Comparison of ENCODE assay signal across 13 cellular contexts in the genomic region with DNA sequence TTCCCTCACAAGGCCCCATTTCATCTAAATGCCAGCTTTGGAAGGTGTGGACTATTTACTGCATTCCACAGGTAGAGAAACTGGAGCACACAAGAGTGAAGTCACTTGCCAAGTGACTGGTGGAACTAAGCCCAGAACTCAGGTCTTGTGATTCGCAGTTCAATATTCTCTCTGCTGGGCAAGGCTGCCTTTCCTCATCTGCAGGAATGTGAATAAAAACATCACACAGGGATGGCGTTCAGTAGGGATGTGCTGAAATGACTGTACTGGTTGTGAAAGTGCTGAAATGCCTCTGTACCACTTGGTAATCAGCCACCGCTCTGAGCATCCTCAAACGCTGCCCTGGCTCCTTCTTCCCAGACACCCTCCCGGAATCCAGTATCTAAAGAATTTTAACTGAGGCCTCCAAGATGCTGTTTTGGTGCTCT.
DNase-seq lines count a peak whose midpoint lies in the region; ATAC-seq and TF ChIP-seq lines count a peak whose summit lies in the region.
"Had no signal": no experiment of that assay in that cellular context is flagged by ENCODE, and none has a peak within 500 bp of the region (broad histone marks: within the 10 kb centered on the region; RNA-seq: fewer than 3 reads in every experiment).

No MANE protein-coding gene starts in this region.

- H3K27me3 ChIP-seq in kidney epithelial cell (ENCODE audit: control insufficient read depth, insufficient read depth, low read length), result no peaks in the 10 kb centered on the region
- no peaks in the 10 kb centered on the region for H3K27me3 ChIP-seq in upper lobe of left lung

- CTCF ChIA-PET in MCF 10A (lab: Yijun Ruan, JAX), result no interaction called here

- no peak for TF ChIP-seq POLR2A in upper lobe of left lung (IDR thresholded peaks at IDR 0.05)

- H3K4me3 ChIP-seq in kidney epithelial cell (ENCODE audit: low read depth, low read length) (no peak overlapping the region), upper lobe of left lung (no peak overlapping the region)

- POLR2A ChIA-PET in MCF 10A (lab: Yijun Ruan, JAX), result interaction anchor here (0.7 to 2.5 kb wide), 5 partner anchors 11 to 350 kb away, joined by 3 to 8 read pairs (median 3); no protein-coding TSS in a partner anchor

- peaks cover 25 to 54% (median 34%) of the 10 kb centered on the region in 4 donors for H3K4me1 ChIP-seq in upper lobe of left lung

- peak; percentile 29 to 84 for ATAC-seq in upper lobe of left lung (ENCODE audit: low FRiP score in 2 of 2)

- H3K36me3 ChIP-seq in kidney epithelial cell (ENCODE audit: control insufficient read depth, insufficient read depth, low read length) (peaks cover 1% of the 10 kb centered on the region), upper lobe of left lung (no peaks in the 10 kb centered on the region)

- no TSS peak for BruUV-seq in MCF 10A (replicated peaks; lab: Mats Ljungman, UMichigan)

- 53 to 77% methylated on average over 5 of the region's 5 CpGs for WGBS in upper lobe of left lung, 2 donors

- intact Hi-C loops in MCF 10A (cut with micrococcal nuclease), result no loop called here

- H3K9me3 ChIP-seq in upper lobe of left lung, result no peaks in the 10 kb centered on the region

- peaks cover 32% of the 10 kb centered on the region for H3K4me1 Mint-ChIP-seq in HFFc6 (ENCODE audit: low read depth)
- H3K4me1 Mint-ChIP-seq in MCF 10A (ENCODE audit: insufficient read depth, unreplicated experiment), result peaks cover 18% of the 10 kb centered on the region

- TF ChIP-seq CTCF in HFFc6 (IDR thresholded peaks at IDR 0.05), result no peak
- TF ChIP-seq CTCF in MCF 10A (IDR thresholded peaks at IDR 0.05; ENCODE audit: unreplicated experiment), result no peak
- TF ChIP-seq CTCF in kidney epithelial cell (IDR thresholded peaks at IDR 0.05; ENCODE audit: insufficient read depth, low read length, poor library complexity, severe bottlenecking), result no peak
- TF ChIP-seq CTCF in upper lobe of left lung (IDR thresholded peaks at IDR 0.05), result no peak

- H3K4me3 Mint-ChIP-seq in HFFc6 (no peak overlapping the region), MCF 10A (ENCODE audit: unreplicated experiment) (no peak overlapping the region)
- H3K4me3 Mint-ChIP-seq: activated T-cell treated with anti-CD3 and anti-CD28 coated beads, Interleukin-2, amount 50 U/mL, for 24 hours; stimulated activated naive CD8-positive, alpha-beta T cell treated with anti-CD3 and anti-CD28 coated beads, Interleukin-15, Interleukin-2, amounts not matched to agents 100 ng/mL and 50 ng/mL, for 24 hours had no signal

- peak overlapping the region; percentile 25 for H3K27ac Mint-ChIP-seq in HFFc6
- H3K27ac Mint-ChIP-seq in MCF 10A (ENCODE audit: low read depth, unreplicated experiment), result peak overlapping the region; percentile 74
- H3K27ac Mint-ChIP-seq: activated T-cell treated with anti-CD3 and anti-CD28 coated beads, Interleukin-2, amount 50 U/mL, for 24 hours; stimulated activated naive CD8-positive, alpha-beta T cell treated with anti-CD3 and anti-CD28 coated beads, Interleukin-15, Interleukin-2, amounts not matched to agents 100 ng/mL and 50 ng/mL, for 24 hours had no signal

- DNase-seq in HFFc6 (peak; percentile 82), MCF 10A (ENCODE audit: unreplicated experiment) (peak; percentile 38), kidney epithelial cell (ENCODE audit: low read depth) (peak; percentile 54), upper lobe of left lung (peak in 1 of 2 donors; percentile 53), SW480 (ENCODE audit: low spot score) (no peak), GOT3 (lab: John Stamatoyannopoulos, UW) (no peak), NCI-H2029 (lab: John Stamatoyannopoulos, UW) (no peak)
- DNase-seq: activated T-cell treated with anti-CD3 and anti-CD28 coated beads, Interleukin-2, amount 50 U/mL, for 24 hours; DMS 273 treated with DMSO at 0.1 percent for 48 hours; mesendoderm; posterior cingulate gyrus; stimulated activated CD4-positive, alpha-beta T cell treated with anti-CD3 and anti-CD28 coated beads, Interleukin-4, amount 100 ng/mL, for 24 hours had no signal

- H3K27ac ChIP-seq in upper lobe of left lung, result peak overlapping the region in 1 of 4 donors; percentile 34

- TF ChIP-seq EP300 in upper lobe of left lung (IDR thresholded peaks at IDR 0.05), result peak in 1 of 4 donors; percentile 10

- H3K9me3 Mint-ChIP-seq in HFFc6, result no peaks in the 10 kb centered on the region
- no peaks in the 10 kb centered on the region for H3K9me3 Mint-ChIP-seq in MCF 10A (ENCODE audit: unreplicated experiment)
- H3K9me3 Mint-ChIP-seq: activated T-cell treated with anti-CD3 and anti-CD28 coated beads, Interleukin-2, amount 50 U/mL, for 24 hours; stimulated activated naive CD8-positive, alpha-beta T cell treated with anti-CD3 and anti-CD28 coated beads, Interleukin-15, Interleukin-2, amounts not matched to agents 100 ng/mL and 50 ng/mL, for 24 hours had no signal

- no peaks in the 10 kb centered on the region for H3K36me3 Mint-ChIP-seq in HFFc6 (ENCODE audit: low read depth)
- no peaks in the 10 kb centered on the region for H3K36me3 Mint-ChIP-seq in MCF 10A (ENCODE audit: insufficient read depth, unreplicated experiment)

- H3K27me3 Mint-ChIP-seq in HFFc6 (ENCODE audit: insufficient read depth), result no peaks in the 10 kb centered on the region; the same call in none of the 2 replicates
- H3K27me3 Mint-ChIP-seq in MCF 10A (ENCODE audit: insufficient read depth, unreplicated experiment), result no peaks in the 10 kb centered on the region
- H3K27me3 Mint-ChIP-seq: activated T-cell treated with anti-CD3 and anti-CD28 coated beads, Interleukin-2, amount 50 U/mL, for 24 hours; stimulated activated naive CD8-positive, alpha-beta T cell treated with anti-CD3 and anti-CD28 coated beads, Interleukin-15, Interleukin-2, amounts not matched to agents 100 ng/mL and 50 ng/mL, for 24 hours had no signal

Comparison
In these comparisons a context has a peak if more than half of its experiments do, and no peak if none do; other contexts are left out.
1. DNase-seq: peak in HFFc6 (single experiment), MCF 10A (single experiment) and kidney epithelial cell (single experiment); none in SW480 (single experiment), GOT3 (single experiment) and NCI-H2029 (single experiment).